16 cellular contexts compared by ENCODE assay signal in the genomic region with DNA sequence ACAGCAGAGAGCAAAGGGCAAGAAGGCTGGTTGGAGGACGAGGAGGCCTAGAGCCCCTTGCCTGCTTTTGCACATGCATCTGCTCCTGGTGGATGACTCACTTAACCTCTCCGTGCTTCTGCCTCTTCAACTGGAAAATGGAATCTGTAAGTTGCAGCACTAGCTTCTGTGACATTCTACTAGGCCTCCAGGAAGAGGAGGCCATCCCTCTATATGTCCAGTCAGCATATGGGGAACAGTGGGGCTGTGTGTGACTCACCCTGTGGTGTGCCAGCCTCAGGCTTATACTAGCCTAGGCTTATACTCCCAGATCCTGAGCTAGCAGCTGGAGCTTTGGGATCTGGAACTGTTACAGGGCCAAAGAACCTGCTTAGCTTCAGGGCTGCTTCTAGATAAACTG. TPM values are rescaled to one million over a fixed set of nuclear protein-coding genes. Genes with fewer than 3 reads are reported as not detected.
DNase-seq lines count a peak whose midpoint lies in the region; FAIRE-seq and TF ChIP-seq lines count a peak whose summit lies in the region.
"Had no signal": no experiment of that assay in that cellular context is flagged by ENCODE, and none has a peak within 500 bp of the region (broad histone marks: within the 10 kb centered on the region; RNA-seq: fewer than 3 reads in every experiment).

No MANE protein-coding gene starts in this region.

- H3K36me3 ChIP-seq in neural progenitor cell = no peaks in the 10 kb centered on the region
- H3K36me3 ChIP-seq: thoracic aorta had no signal

- H3K9me3 ChIP-seq in neural progenitor cell (ENCODE audit: low read depth) = no peaks in the 10 kb centered on the region
- H3K9me3 ChIP-seq: Caco-2, thoracic aorta had no signal

- no peaks in the 10 kb centered on the region for H3K4me1 ChIP-seq in neural progenitor cell
- H3K4me1 ChIP-seq: Caco-2 had no signal

- H3K36me3 Mint-ChIP-seq in osteocyte (ENCODE audit: unreplicated experiment) (no peaks in the 10 kb centered on the region), neural progenitor cell (no peaks in the 10 kb centered on the region)
- no peaks in the 10 kb centered on the region for H3K36me3 Mint-ChIP-seq in activated CD4-positive, alpha-beta T cell treated with anti-CD3 and anti-CD28 coated beads, Interleukin-2, amount 10 ng/mL, durations not matched to agents 7 days and 5 days (ENCODE audit: low read depth)
- H3K36me3 Mint-ChIP-seq: activated naive CD8-positive, alpha-beta T cell treated with anti-CD3 and anti-CD28 coated beads, Interleukin-2, amount 10 ng/mL, durations not matched to agents 7 days and 5 days had no signal

- no peaks in the 10 kb centered on the region for H3K27me3 ChIP-seq in neural progenitor cell

- H4K20me1 ChIP-seq in neural progenitor cell (ENCODE audit: low read depth) = no peaks in the 10 kb centered on the region

- H2AFZ ChIP-seq in neural progenitor cell (replicated peaks) = no peak overlapping the region

- H3K79me2 ChIP-seq in neural progenitor cell (ENCODE audit: low read depth) = no peaks in the 10 kb centered on the region

- DNase-seq in HCEC 1CT (peak; percentile 68), RKO (ENCODE audit: low spot score) (peak; percentile 28), erythroblast (lab: John Stamatoyannopoulos, UW) (peak; percentile 4), osteocyte (ENCODE audit: extremely low spot score, unreplicated experiment) (no peak), retina (no peak), frontal cortex (ENCODE audit: low spot score in 2 of 2) (no peak), neural progenitor cell (ENCODE audit: low spot score) (no peak)
- DNase-seq in activated CD4-positive, alpha-beta T cell treated with anti-CD3 and anti-CD28 coated beads, Interleukin-2, amount 10 ng/mL, durations not matched to agents 7 days and 5 days = no peak
- DNase-seq: activated naive CD8-positive, alpha-beta T cell treated with anti-CD3 and anti-CD28 coated beads, Interleukin-2, amount 10 ng/mL, durations not matched to agents 7 days and 5 days; Caco-2; hypothalamus; NCI-H2227 treated with DMSO at 0.1 percent for 48 hours; Right ventricle myocardium superior had no signal

- no peak overlapping the region for H3K27ac ChIP-seq in neural progenitor cell
- H3K27ac ChIP-seq: thoracic aorta had no signal

- no peak overlapping the region for H3K4me2 ChIP-seq in neural progenitor cell

- H3K4me3 Mint-ChIP-seq in osteocyte (ENCODE audit: unreplicated experiment) (no peak overlapping the region), neural progenitor cell (no peak overlapping the region)
- no peak overlapping the region for H3K4me3 Mint-ChIP-seq in activated CD4-positive, alpha-beta T cell treated with anti-CD3 and anti-CD28 coated beads, Interleukin-2, amount 10 ng/mL, durations not matched to agents 7 days and 5 days
- H3K4me3 Mint-ChIP-seq: activated naive CD8-positive, alpha-beta T cell treated with anti-CD3 and anti-CD28 coated beads, Interleukin-2, amount 10 ng/mL, durations not matched to agents 7 days and 5 days; dendritic cell treated with granulocyte-macrophage colony-stimulating factor and Interleukin-4, amounts not matched to agents 40 ng/mL and 50 ng/mL, for 4 days had no signal

- no peak overlapping the region for H3K9ac ChIP-seq in neural progenitor cell

- POLR2A ChIA-PET in activated CD4-positive, alpha-beta T cell treated with anti-CD3 and anti-CD28 coated beads, Interleukin-2, amount 10 ng/mL, durations not matched to agents 7 days and 5 days (lab: Charles Lee) = no interaction called here

- TF ChIP-seq POLR2A in erythroblast (IDR thresholded peaks at IDR 0.05; ENCODE audit: low read length) = no peak

- FAIRE-seq in frontal cortex (lab: Jason Lieb, UNC) = no peak

- TF ChIP-seq CTCF in osteocyte (IDR thresholded peaks at IDR 0.05) (no peak), neural progenitor cell (IDR thresholded peaks at IDR 0.05) (no peak)

- H3K27ac Mint-ChIP-seq in osteocyte (ENCODE audit: unreplicated experiment) = peak overlapping the region; percentile 46
- no peak overlapping the region for H3K27ac Mint-ChIP-seq in neural progenitor cell
- no peak overlapping the region for H3K27ac Mint-ChIP-seq in activated CD4-positive, alpha-beta T cell treated with anti-CD3 and anti-CD28 coated beads, Interleukin-2, amount 10 ng/mL, durations not matched to agents 7 days and 5 days
- H3K27ac Mint-ChIP-seq: activated naive CD8-positive, alpha-beta T cell treated with anti-CD3 and anti-CD28 coated beads, Interleukin-2, amount 10 ng/mL, durations not matched to agents 7 days and 5 days; dendritic cell treated with granulocyte-macrophage colony-stimulating factor and Interleukin-4, amounts not matched to agents 40 ng/mL and 50 ng/mL, for 4 days had no signal

- CTCF ChIA-PET in activated CD4-positive, alpha-beta T cell treated with anti-CD3 and anti-CD28 coated beads, Interleukin-2, amount 10 ng/mL, durations not matched to agents 7 days and 5 days (lab: Charles Lee) = interaction anchor here (1.5 kb wide), 1 partner anchor 16 kb away, joined by 3 read pairs; no protein-coding TSS in a partner anchor

- no peaks in the 10 kb centered on the region for H3K27me3 Mint-ChIP-seq in osteocyte (ENCODE audit: unreplicated experiment)
- no peaks in the 10 kb centered on the region for H3K27me3 Mint-ChIP-seq in neural progenitor cell (ENCODE audit: insufficient read depth, low read depth)
- peaks cover 1% of the 10 kb centered on the region for H3K27me3 Mint-ChIP-seq in activated CD4-positive, alpha-beta T cell treated with anti-CD3 and anti-CD28 coated beads, Interleukin-2, amount 10 ng/mL, durations not matched to agents 7 days and 5 days
- H3K27me3 Mint-ChIP-seq: dendritic cell treated with granulocyte-macrophage colony-stimulating factor and Interleukin-4, amounts not matched to agents 40 ng/mL and 50 ng/mL, for 4 days had no signal

- H3K4me1 Mint-ChIP-seq in osteocyte (ENCODE audit: unreplicated experiment) (peaks cover 18% of the 10 kb centered on the region), neural progenitor cell (peaks cover 27% of the 10 kb centered on the region)
- no peaks in the 10 kb centered on the region for H3K4me1 Mint-ChIP-seq in activated CD4-positive, alpha-beta T cell treated with anti-CD3 and anti-CD28 coated beads, Interleukin-2, amount 10 ng/mL, durations not matched to agents 7 days and 5 days
- H3K4me1 Mint-ChIP-seq: activated naive CD8-positive, alpha-beta T cell treated with anti-CD3 and anti-CD28 coated beads, Interleukin-2, amount 10 ng/mL, durations not matched to agents 7 days and 5 days had no signal

- no peak overlapping the region for H3K4me3 ChIP-seq in neural progenitor cell
- H3K4me3 ChIP-seq: lung, thoracic aorta had no signal

- no peaks in the 10 kb centered on the region for H3F3A ChIP-seq in neural progenitor cell (ENCODE audit: low read depth)

- H3K9me3 Mint-ChIP-seq in osteocyte (ENCODE audit: unreplicated experiment) (no peaks in the 10 kb centered on the region), neural progenitor cell (no peaks in the 10 kb centered on the region)
- H3K9me3 Mint-ChIP-seq in activated CD4-positive, alpha-beta T cell treated with anti-CD3 and anti-CD28 coated beads, Interleukin-2, amount 10 ng/mL, durations not matched to agents 7 days and 5 days = no peaks in the 10 kb centered on the region
- H3K9me3 Mint-ChIP-seq: activated naive CD8-positive, alpha-beta T cell treated with anti-CD3 and anti-CD28 coated beads, Interleukin-2, amount 10 ng/mL, durations not matched to agents 7 days and 5 days; dendritic cell treated with granulocyte-macrophage colony-stimulating factor and Interleukin-4, amounts not matched to agents 40 ng/mL and 50 ng/mL, for 4 days had no signal

RNA-seq across cellular contexts. Expression of a gene that starts 36.0 kb away (rescaled TPM):
- total RNA-seq in osteocyte = 0.05 TPM in 1 of 2 replicates, not detected in the other
- total RNA-seq in frontal cortex = under 0.01 TPM
- total RNA-seq in neural progenitor cell (ENCODE audit: low replicate concordance) = 0.22 and 0.49 TPM in 2 replicates
- total RNA-seq in activated CD4-positive, alpha-beta T cell treated with anti-CD3 and anti-CD28 coated beads, Interleukin-2, amount 10 ng/mL, durations not matched to agents 7 days and 5 days = not detected
- total RNA-seq: activated naive CD8-positive, alpha-beta T cell treated with anti-CD3 and anti-CD28 coated beads, Interleukin-2, amount 10 ng/mL, durations not matched to agents 7 days and 5 days had no signal

Comparison
In these comparisons a context has a peak if more than half of its experiments do, and no peak if none do; other contexts are left out.
1. DNase-seq: peak in HCEC 1CT (single experiment), RKO (single experiment) and erythroblast (2 of 2); none in osteocyte (single experiment), retina (single experiment), frontal cortex (0 of 2), neural progenitor cell (single experiment) and activated CD4-positive, alpha-beta T cell treated with anti-CD3 and anti-CD28 coated beads, Interleukin-2, amount 10 ng/mL, durations not matched to agents 7 days and 5 days (single experiment).